Comparison of ENCODE assay signal across 8 cellular contexts in genomic region chr9:120868676-120869359, GRCh38. TPM values are rescaled to one million over a fixed set of nuclear protein-coding genes. Genes with fewer than 3 reads are reported as not detected.
DNase-seq lines count a peak whose midpoint lies in the region; ATAC-seq and TF ChIP-seq lines count a peak whose summit lies in the region.

No MANE protein-coding gene starts in this region.

- peak overlapping the region; percentile 80 for H3K27ac ChIP-seq in CD4-positive, alpha-beta T cell (ENCODE audit: low read depth, low read length)
- peak overlapping the region; percentile 86 to 94 (median 92) for H3K27ac ChIP-seq in gastroesophageal sphincter

- DNase-seq in CD4-positive, alpha-beta T cell: peak; percentile 95 to 98 (median 96)
- DNase-seq in SIG-M5 (lab: John Stamatoyannopoulos, UW) (peak; percentile 69), nucleus accumbens (lab: John Stamatoyannopoulos, UW) (peak; percentile 60 to 96 (median 90)), superior temporal gyrus (ENCODE audit: extremely low spot score) (peak; percentile 70)
- peak; percentile 97 for DNase-seq in activated naive CD4-positive, alpha-beta T cell treated with Interleukin-2 at 50 U/mL for 16 hours

- POLR2A ChIA-PET in CD4-positive, alpha-beta T cell (lab: Charles Lee): interaction anchor here (1.0 to 4.7 kb wide), 23 partner anchors 9 to 253 kb away, joined by 3 to 89 read pairs (median 7); partner anchors contain the start of genes FBXW2, PHF19, PSMD5 and TRAF1

- intact Hi-C loops in CD4-positive, alpha-beta T cell (cut with DNase I, micrococcal nuclease): loop anchor here (1.0 to 5.0 kb wide), 6 partner anchors 23 to 203 kb away; partner anchors contain the start of genes CNTRL (in 1 of the 2) and MEGF9 (in 1 of the 2)

- 0% methylated on average over 2 of the region's 52 CpGs; no CpG with 5 or more reads in 1 of the 2 donors for WGBS in gastroesophageal sphincter (ENCODE audit: low coverage in 1 of 2), 2 donors

- CTCF ChIA-PET in CD4-positive, alpha-beta T cell (lab: Charles Lee): interaction anchor here (0.7 to 4.2 kb wide), 26 partner anchors 9 to 191 kb away, joined by 3 to 35 read pairs (median 4); partner anchors contain the start of genes FBXW2, PHF19, PSMD5 and TRAF1

- peaks cover 29% of the 10 kb centered on the region for H3K4me1 Mint-ChIP-seq in CD4-positive, alpha-beta T cell (ENCODE audit: low read depth)

- ATAC-seq in CD4-positive, alpha-beta T cell (ENCODE audit: poor library complexity): peak; percentile 84
- ATAC-seq in GM19351 (IDR thresholded peaks at IDR 0.05; ENCODE audit: unreplicated experiment) (peak; percentile 93), HG03521 (IDR thresholded peaks at IDR 0.05; ENCODE audit: unreplicated experiment) (peak; percentile 93), gastroesophageal sphincter (peak; percentile 95)

- peak; percentile 72 for TF ChIP-seq CTCF in CD4-positive, alpha-beta T cell (IDR thresholded peaks at IDR 0.05)
- peak in 3 of 4 experiments; percentile 41 to 76 (median 56) for TF ChIP-seq CTCF in gastroesophageal sphincter (IDR thresholded peaks at IDR 0.05)

- TF ChIP-seq EP300 in gastroesophageal sphincter (IDR thresholded peaks at IDR 0.05): no peak

- no peaks in the 10 kb centered on the region for H3K27me3 ChIP-seq in CD4-positive, alpha-beta T cell (ENCODE audit: control insufficient read depth, insufficient read depth, low read length)
- no peaks in the 10 kb centered on the region for H3K27me3 ChIP-seq in gastroesophageal sphincter

- peaks cover 63% of the 10 kb centered on the region for H3K36me3 Mint-ChIP-seq in CD4-positive, alpha-beta T cell (ENCODE audit: low read depth)

- peaks cover 0 to 68% of the 10 kb centered on the region in 2 donors for H3K36me3 ChIP-seq in gastroesophageal sphincter

- H3K9me3 ChIP-seq in CD4-positive, alpha-beta T cell (ENCODE audit: control insufficient read depth, low read length): no peaks in the 10 kb centered on the region
- no peaks in the 10 kb centered on the region for H3K9me3 ChIP-seq in gastroesophageal sphincter

- H3K4me1 ChIP-seq in gastroesophageal sphincter: peaks cover 0 to 24% (median 11%) of the 10 kb centered on the region in 3 donors

- H3K4me3 Mint-ChIP-seq in CD4-positive, alpha-beta T cell: peak overlapping the region; percentile 94

- no peaks in the 10 kb centered on the region for H3K9me3 Mint-ChIP-seq in CD4-positive, alpha-beta T cell

- H3K27me3 Mint-ChIP-seq in CD4-positive, alpha-beta T cell: no peaks in the 10 kb centered on the region

- peak overlapping the region; percentile 33 to 59 for H3K4me3 ChIP-seq in gastroesophageal sphincter

- TF ChIP-seq POLR2A in gastroesophageal sphincter (IDR thresholded peaks at IDR 0.05): peak; percentile 44 to 58

- H3K27ac Mint-ChIP-seq in CD4-positive, alpha-beta T cell: peak overlapping the region; percentile 92

RNA-seq across cellular contexts. Expression of gene PHF19, which starts 8.2 kb away (rescaled TPM):
- total RNA-seq in CD4-positive, alpha-beta T cell: 10 to 100 TPM; 60.3 to 63.0 TPM
- 10 to 100 TPM; 27.0 to 82.5 (median 54.3) TPM for total RNA-seq in gastroesophageal sphincter

RNA-seq across cellular contexts. Expression of gene PSMD5, which starts 26.1 kb away (rescaled TPM):
- 10 to 100 TPM; 35.4 to 44.3 TPM for total RNA-seq in CD4-positive, alpha-beta T cell
- total RNA-seq in gastroesophageal sphincter: 10 to 100 TPM; 26.8 to 42.8 (median 33.2) TPM

RNA-seq across cellular contexts. Expression of gene TRAF1, which starts 57.8 kb away (rescaled TPM):
- 10 to 100 TPM; 60.3 to 61.7 TPM for total RNA-seq in CD4-positive, alpha-beta T cell
- total RNA-seq in gastroesophageal sphincter: 10 to 100 TPM in 1 of 4 donors, 1 to 10 TPM in 3; 1.2 to 14.3 (median 7.1) TPM

Comparison
In these comparisons a context has a peak if more than half of its experiments do, and no peak if none do; other contexts are left out.
1. Peak in every context shown above with its lines: DNase-seq, ATAC-seq, H3K4me3 ChIP-seq and H3K27ac ChIP-seq.